20 cellular contexts compared by ENCODE assay signal in the genomic region with DNA sequence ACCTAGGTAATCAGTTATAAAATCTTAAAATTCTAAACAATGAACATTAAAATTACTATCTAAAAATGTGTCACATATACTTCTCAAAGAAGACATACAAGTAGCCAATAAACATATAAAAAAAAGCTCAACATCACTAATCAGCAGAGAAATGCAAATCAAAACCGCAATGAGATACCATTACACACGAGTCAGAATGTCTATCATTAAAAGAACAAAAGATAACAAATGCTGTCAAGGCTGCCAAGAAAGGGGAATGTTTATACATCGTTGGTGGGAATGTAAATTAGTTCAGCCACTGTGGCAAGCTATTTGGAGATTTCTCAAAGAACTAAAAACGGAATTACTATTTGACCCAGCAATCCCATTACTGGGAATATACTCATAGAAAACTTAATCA.
"Had no signal": no experiment of that assay in that cellular context is flagged by ENCODE, and none has a peak within 500 bp of the region (broad histone marks: within the 10 kb centered on the region; RNA-seq: fewer than 3 reads in every experiment).

No MANE protein-coding gene starts in this region.

- H3K4me3 ChIP-seq: esophagus muscularis mucosa, heart right ventricle, lower lobe of right lung, mucosa of descending colon, tibial artery had no signal

- H3K27me3 ChIP-seq: brain microvascular endothelial cell, esophagus muscularis mucosa, heart right ventricle, tibial artery had no signal

- DNase-seq: activated CD4-positive, alpha-beta memory T cell treated with anti-CD3 and anti-CD28 coated beads, Interleukin-2, amount 10 ng/mL, durations not matched to agents 7 days and 5 days; activated CD4-positive, alpha-beta T cell treated with anti-CD3 and anti-CD28 coated beads for 48 hours; activated effector memory CD4-positive, alpha-beta T cell treated with anti-CD3 and anti-CD28 coated beads, Interleukin-2, amount 50 U/mL, for 16 hours; activated naive CD4-positive, alpha-beta T cell treated with anti-CD3 and anti-CD28 coated beads, Interleukin-2, amount 10 ng/mL, durations not matched to agents 7 days and 5 days; amygdala; brain microvascular endothelial cell; central memory CD4-positive, alpha-beta T cell; heart right ventricle; left colon; lower lobe of right lung; mesendoderm; mucosa of descending colon; nephron progenitor cell; right cardiac atrium; stimulated activated CD4-positive, alpha-beta T cell treated with anti-CD3 and anti-CD28 coated beads, Interleukin-1b, Interleukin-23, amount 100 ng/mL, for 48 hours; substantia nigra; T-helper 17 cell; tibial artery had no signal

- ATAC-seq: heart right ventricle, left colon, lower lobe of right lung, mucosa of descending colon, right cardiac atrium, T-helper 17 cell had no signal

- H3K36me3 ChIP-seq: brain microvascular endothelial cell, esophagus muscularis mucosa, heart right ventricle, lower lobe of right lung, tibial artery had no signal

- H3K9me3 ChIP-seq: esophagus muscularis mucosa, heart right ventricle, lower lobe of right lung, mucosa of descending colon, tibial artery had no signal

- H3K27ac ChIP-seq: brain microvascular endothelial cell, esophagus muscularis mucosa, heart right ventricle, lower lobe of right lung, parathyroid adenoma, tibial artery had no signal

- H3K4me1 ChIP-seq: esophagus muscularis mucosa, heart right ventricle, lower lobe of right lung, parathyroid adenoma, tibial artery had no signal
